8 cellular contexts compared by ENCODE assay signal in the genomic region with DNA sequence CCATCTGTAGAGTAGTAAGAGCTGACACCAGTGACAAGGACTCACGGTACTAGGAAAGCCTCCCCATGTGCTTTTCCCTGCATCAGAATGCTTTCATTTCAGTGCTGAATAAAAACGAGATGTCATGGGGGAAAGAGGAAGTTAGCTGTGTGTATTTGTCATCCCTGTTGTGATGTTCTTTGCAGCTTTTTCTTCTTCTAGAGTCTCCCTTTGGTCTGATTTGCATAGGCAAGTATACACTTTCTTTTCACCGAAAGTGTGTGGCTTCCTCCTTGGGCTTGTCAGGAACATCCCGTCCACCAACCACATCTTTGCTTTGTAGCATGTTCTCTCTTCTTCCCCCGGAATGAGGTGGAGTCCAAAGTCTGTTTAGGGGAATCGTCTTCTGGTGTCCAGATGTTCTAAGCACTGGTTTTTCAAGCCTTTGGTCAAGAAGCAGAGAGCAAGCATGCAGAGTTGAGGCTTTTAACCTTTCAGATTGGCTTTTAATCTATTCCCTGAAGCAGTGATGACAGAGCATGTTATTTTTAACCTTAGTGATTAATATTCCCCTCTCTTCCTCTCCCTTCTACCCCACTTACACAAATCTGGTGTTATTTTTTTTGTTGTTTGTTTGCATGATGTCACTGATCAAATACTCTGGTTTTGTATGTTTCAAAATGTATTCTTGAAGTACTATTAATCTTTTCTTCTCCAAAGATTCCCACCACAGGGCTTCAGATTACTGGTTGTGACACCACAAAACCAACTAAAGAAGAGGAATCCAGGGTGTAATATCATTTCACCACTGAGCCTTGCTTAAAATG.
A peak's percentile ranks its signal among the peaks of the same experiment; 100 is the strongest.
DNase-seq lines count a peak whose midpoint lies in the region; ATAC-seq and TF ChIP-seq lines count a peak whose summit lies in the region.

No MANE protein-coding gene starts in this region.

- no peak for TF ChIP-seq CTCF in GM10248 (IDR thresholded peaks at IDR 0.05; ENCODE audit: control extremely low read depth, extremely low read depth, low read depth, missing control alignments)
- TF ChIP-seq CTCF in IMR-90 (conservative IDR thresholded peaks at IDR 0.05; ENCODE audit: low read depth, low read length) = no peak

- ATAC-seq in GM21515 (IDR thresholded peaks at IDR 0.05; ENCODE audit: unreplicated experiment) (peak; percentile 95), IMR-90 (ENCODE audit: low read depth) (peak; percentile 62), memory B cell (ENCODE audit: low read depth) (peak; percentile 96)

- peak overlapping the region in 1 of 2 experiments; percentile 36; a peak in 2 of 4 replicates for H4K8ac ChIP-seq in IMR-90 (ENCODE audit: low read depth in 2 of 2, low read length in 2 of 2)

- 0 out of 2 replicates have a peak overlapping the region, but pooled peaks have one; percentile 11 for H3K4ac ChIP-seq in IMR-90 (ENCODE audit: low read depth, low read length)

- H2AFZ ChIP-seq in IMR-90 (replicated peaks; ENCODE audit: low read length, poor library complexity) = no peak overlapping the region

- peaks cover 20% of the 10 kb centered on the region for H3K9me1 ChIP-seq in IMR-90 (ENCODE audit: insufficient read depth, low read length)

- H2BK20ac ChIP-seq in IMR-90 (ENCODE audit: low read depth, low read length) = peak overlapping the region; percentile 8; the same call in 1 of the 2 replicates

- H3K4me3 Mint-ChIP-seq in activated naive CD8-positive, alpha-beta T cell = peak overlapping the region; percentile 76
- peak overlapping the region; percentile 89 for H3K4me3 Mint-ChIP-seq in memory B cell

- H4K20me1 ChIP-seq in IMR-90 (ENCODE audit: insufficient read depth, low read length) = peaks cover 46% of the 10 kb centered on the region

- H3K56ac ChIP-seq in IMR-90 (ENCODE audit: extremely low read depth, insufficient read depth, low read length) = no peak overlapping the region

- peak overlapping the region; percentile 7; the same call in 1 of the 2 replicates for H2BK120ac ChIP-seq in IMR-90 (ENCODE audit: low read depth, low read length)

- intact Hi-C loops in IMR-90 (cut with micrococcal nuclease) = no loop called here

- H3K36me3 Mint-ChIP-seq in activated naive CD8-positive, alpha-beta T cell = peaks cover 2% of the 10 kb centered on the region
- H3K36me3 Mint-ChIP-seq in memory B cell = peaks cover 3% of the 10 kb centered on the region

- no peak overlapping the region for H2BK15ac ChIP-seq in IMR-90 (ENCODE audit: low read depth, low read length)

- H4K5ac ChIP-seq in IMR-90 (ENCODE audit: low read depth, low read length) = peak overlapping the region; percentile 8; the same call in 1 of the 2 replicates

- CTCF ChIA-PET in GM10248 (lab: Yijun Ruan, JAX) (interaction anchor here (0.6 to 6.0 kb wide), 7 partner anchors 7 to 44 kb away, joined by 3 to 34 read pairs (median 5); no protein-coding TSS in a partner anchor), IMR-90 (lab: Yijun Ruan, JAX) (interaction anchor here (0.5 kb wide), 1 partner anchor 1930 kb away, joined by 4 read pairs; no protein-coding TSS in a partner anchor)

- H3K27ac ChIP-seq in IMR-90 (ENCODE audit: insufficient read depth, low read length) = peak overlapping the region; percentile 57; the same call in 1 of the 2 replicates

- in situ Hi-C loops in IMR-90 (cut with MboI; ENCODE audit: low sequenced_read_pairs) = no loop called here

- H2AK9ac ChIP-seq in IMR-90 (replicated peaks; ENCODE audit: low read depth, low read length, poor library complexity) = no peak overlapping the region

- H4K91ac ChIP-seq in IMR-90 (ENCODE audit: insufficient read depth, low read depth, low read length) = no peak overlapping the region

- H3K79me1 ChIP-seq in IMR-90 (ENCODE audit: low read depth in 1 of 2, low read length in 2 of 2) = peaks cover 45 to 80% of the 10 kb centered on the region in 2 experiments

- no peaks in the 10 kb centered on the region for H3K9me3 Mint-ChIP-seq in activated naive CD8-positive, alpha-beta T cell (ENCODE audit: low read depth)
- H3K9me3 Mint-ChIP-seq in memory B cell = no peaks in the 10 kb centered on the region

- H3K23ac ChIP-seq in IMR-90 (ENCODE audit: low read depth, low read length) = peak overlapping the region; percentile 71

- H3K18ac ChIP-seq in IMR-90 (ENCODE audit: low read depth, low read length) = peak overlapping the region; percentile 71

- H3K4me1 ChIP-seq in IMR-90 (ENCODE audit: control insufficient read depth, insufficient read depth, low read length) = peaks cover 14% of the 10 kb centered on the region

- POLR2A ChIA-PET in GM10248 (lab: Yijun Ruan, JAX) = interaction anchor here (0.7 kb wide), 1 partner anchor 165 kb away, joined by 3 read pairs; no protein-coding TSS in a partner anchor
- POLR2A ChIA-PET in IMR-90 (lab: Charles Lee; ENCODE audit: unreplicated experiment) = no interaction called here

- DNase-seq in GM10248 (ENCODE audit: extremely low spot score) (peak; percentile 54), IMR-90 (peak; percentile 78), memory B cell (ENCODE audit: low spot score in 2 of 2) (peak; percentile 21 to 51), NCI-H1930 (lab: John Stamatoyannopoulos, UW) (no peak), amniotic stem cell (lab: John Stamatoyannopoulos, UW) (no peak), DMS114 treated with DMSO at 0.1 percent for 48 hours (lab: John Stamatoyannopoulos, UW; ENCODE audit: unreplicated experiment) (no peak)

- no peaks in the 10 kb centered on the region for H3K27me3 ChIP-seq in IMR-90 (ENCODE audit: control insufficient read depth, insufficient read depth, low read length)

- H3K36me3 ChIP-seq in IMR-90 (ENCODE audit: control insufficient read depth, insufficient read depth, low read length) = no peaks in the 10 kb centered on the region

- WGBS in IMR-90 (ENCODE audit: extremely low coverage in 2 of 2, insufficient read length in 1 of 2), 2 experiments = no CpG with 5 or more reads among the region's 6 CpGs

- peak overlapping the region; percentile 42 for H3K4me2 ChIP-seq in IMR-90 (ENCODE audit: low read depth, low read length)

- H3K9ac ChIP-seq in IMR-90 (ENCODE audit: low read depth, low read length) = no peak overlapping the region

- no peak overlapping the region for H2BK5ac ChIP-seq in IMR-90 (ENCODE audit: low read depth, low read length, poor library complexity, severe bottlenecking)

- TF ChIP-seq POLR2A in IMR-90 (IDR thresholded peaks at IDR 0.05; ENCODE audit: low read depth, low read length) = no peak

- TF ChIP-seq RAD21 in IMR-90 (IDR thresholded peaks at IDR 0.05; ENCODE audit: low read length) = no peak

- no peak overlapping the region for H3K4me3 ChIP-seq in IMR-90 (ENCODE audit: insufficient read depth, low read depth, low read length)

- H3K9me3 ChIP-seq in IMR-90 (ENCODE audit: control insufficient read depth, insufficient read depth, low read length) = no peaks in the 10 kb centered on the region

- H3K14ac ChIP-seq in IMR-90 (replicated peaks; ENCODE audit: low read depth, low read length) = peak overlapping the region; percentile 58

- peaks cover 2% of the 10 kb centered on the region for H3K27me3 Mint-ChIP-seq in activated naive CD8-positive, alpha-beta T cell
- no peaks in the 10 kb centered on the region for H3K27me3 Mint-ChIP-seq in memory B cell

- peak overlapping the region; percentile 7; the same call in 1 of the 2 replicates for H2AK5ac ChIP-seq in IMR-90 (ENCODE audit: low read depth, low read length)

- H3K27ac Mint-ChIP-seq in activated naive CD8-positive, alpha-beta T cell = peak overlapping the region; percentile 89
- H3K27ac Mint-ChIP-seq in memory B cell = peak overlapping the region; percentile 92

- dilution Hi-C loops in IMR-90 (cut with HindIII; ENCODE audit: low sequenced_read_pairs, unreplicated experiment) = no loop called here

- H3K4me1 Mint-ChIP-seq in activated naive CD8-positive, alpha-beta T cell (ENCODE audit: low read depth) = peaks cover 22% of the 10 kb centered on the region
- H3K4me1 Mint-ChIP-seq in memory B cell = peaks cover 14% of the 10 kb centered on the region

- no TSS peak for BruUV-seq in IMR-90 (replicated peaks; lab: Mats Ljungman, UMichigan)

TF ChIP-seq in IMR-90, 13 proteins besides CTCF, POLR2A, EP300 and RAD21:
- TF ChIP-seq MXI1 (IDR thresholded peaks at IDR 0.05; ENCODE audit: borderline replicate concordance, low read depth, low read length) = peak; percentile 12; the same call in 1 of the 2 replicates
- no peak for TF ChIP-seq MAZ (IDR thresholded peaks at IDR 0.05; ENCODE audit: borderline replicate concordance, low read depth, low read length)

Comparison
In these comparisons a context has a peak if more than half of its experiments do, and no peak if none do; other contexts are left out.
1. DNase-seq: peak in GM10248 (single experiment), IMR-90 (single experiment) and memory B cell (2 of 2); none in NCI-H1930 (0 of 2), amniotic stem cell (single experiment) and DMS114 treated with DMSO at 0.1 percent for 48 hours (single experiment).
2. Peak in every context shown above with its lines, with median percentiles within 50 percentile points of each other: ATAC-seq.